In genomic region chr4:7103599-7104365, GRCh38 we compare ENCODE assay signal across 8 cellular contexts. TPM values are rescaled to one million over a fixed set of nuclear protein-coding genes. Genes with fewer than 3 reads are reported as not detected.
A peak's percentile ranks its signal among the peaks of the same experiment; 100 is the strongest.
DNase-seq lines count a peak whose midpoint lies in the region; ATAC-seq and TF ChIP-seq lines count a peak whose summit lies in the region.

No MANE protein-coding gene starts in this region.

- intact Hi-C loops in CD14-positive monocyte (cut with micrococcal nuclease), result loop anchor here in 1 of 2 donors (10.0 kb wide), 1 partner anchor 529 kb away; the partner anchor contains the start of gene MAN2B2
- intact Hi-C loops in lower lobe of right lung (cut with DNase I), result no loop called here

- no peaks in the 10 kb centered on the region for H3K36me3 Mint-ChIP-seq in CD14-positive monocyte
- H3K36me3 Mint-ChIP-seq in IgD-negative memory B cell, result no peaks in the 10 kb centered on the region

- TF ChIP-seq CTCF in CD14-positive monocyte (IDR thresholded peaks at IDR 0.05), result no peak
- TF ChIP-seq CTCF in cardiac fibroblast (IDR thresholded peaks at IDR 0.05; ENCODE audit: low read depth, low read length), result no peak
- TF ChIP-seq CTCF in lower lobe of right lung (IDR thresholded peaks at IDR 0.05), result no peak
- TF ChIP-seq CTCF in suprapubic skin (IDR thresholded peaks at IDR 0.05), result no peak

- H3K27me3 Mint-ChIP-seq in CD14-positive monocyte (ENCODE audit: low read depth in 3 of 3), result peaks cover 16 to 34% (median 31%) of the 10 kb centered on the region in 3 donors
- peaks cover 5% of the 10 kb centered on the region for H3K27me3 Mint-ChIP-seq in IgD-negative memory B cell

- no peak for TF ChIP-seq EP300 in suprapubic skin (IDR thresholded peaks at IDR 0.05)

- peak; percentile 62 for DNase-seq in CD14-positive monocyte (ENCODE audit: low spot score)
- no peak for DNase-seq in cardiac fibroblast (ENCODE audit: low read depth in 2 of 2)
- DNase-seq in lower lobe of right lung, result peak; percentile 78
- peak in 1 of 2 donors; percentile 86 for DNase-seq in suprapubic skin (ENCODE audit: low spot score in 2 of 2)
- no peak for DNase-seq in GM03348 (ENCODE audit: low spot score)
- DNase-seq in cerebellar cortex (ENCODE audit: low spot score), result no peak
- no peak for DNase-seq in activated effector memory CD4-positive, alpha-beta T cell treated with anti-CD3 and anti-CD28 coated beads, Interleukin-2, amount 50 U/mL, for 16 hours

- H3K4me1 Mint-ChIP-seq in CD14-positive monocyte (peaks cover 25% of the 10 kb centered on the region), IgD-negative memory B cell (peaks cover 7 to 11% (median 9%) of the 10 kb centered on the region in 3 donors)

- no peak for TF ChIP-seq POLR2A in suprapubic skin (IDR thresholded peaks at IDR 0.05)

- WGBS in suprapubic skin, result 40% methylated on average over 19 of the region's 22 CpGs

- peak; percentile 37 to 50 for ATAC-seq in lower lobe of right lung

- H3K27ac Mint-ChIP-seq in CD14-positive monocyte (peak overlapping the region; percentile 28 to 81 (median 58)), IgD-negative memory B cell (peak overlapping the region in 1 of 3 donors; percentile 55)

- peaks cover 0 to 3% (median 0%) of the 10 kb centered on the region in 7 donors for H3K9me3 Mint-ChIP-seq in CD14-positive monocyte
- H3K9me3 Mint-ChIP-seq in IgD-negative memory B cell, result no peaks in the 10 kb centered on the region

- H3K4me1 ChIP-seq in lower lobe of right lung (peaks cover 26% of the 10 kb centered on the region), suprapubic skin (peaks cover 20% of the 10 kb centered on the region)

- H3K4me3 Mint-ChIP-seq in CD14-positive monocyte, result peak overlapping the region; percentile 88 to 95
- H3K4me3 Mint-ChIP-seq in IgD-negative memory B cell, result peak overlapping the region; percentile 89 to 98 (median 93)

- H3K36me3 ChIP-seq in lower lobe of right lung, result no peaks in the 10 kb centered on the region
- no peaks in the 10 kb centered on the region for H3K36me3 ChIP-seq in suprapubic skin

- no peaks in the 10 kb centered on the region for H3K27me3 ChIP-seq in lower lobe of right lung (ENCODE audit: low read depth)
- no peaks in the 10 kb centered on the region for H3K27me3 ChIP-seq in suprapubic skin

- H3K9me3 ChIP-seq in lower lobe of right lung, result no peaks in the 10 kb centered on the region
- H3K9me3 ChIP-seq in suprapubic skin, result no peaks in the 10 kb centered on the region

- peak overlapping the region; percentile 13 to 56 for H3K4me3 ChIP-seq in cardiac fibroblast (replicated peaks in 1 of 2; ENCODE audit: low read depth in 2 of 2, low read length in 2 of 2)
- H3K4me3 ChIP-seq in lower lobe of right lung, result peak overlapping the region; percentile 70
- H3K4me3 ChIP-seq in suprapubic skin, result peak overlapping the region; percentile 74

- H3K27ac ChIP-seq in lower lobe of right lung (peak overlapping the region; percentile 84), suprapubic skin (peak overlapping the region; percentile 83)

RNA-seq across cellular contexts. Expression of gene GRPEL1, which starts 35.9 kb away (rescaled TPM):
- polyA plus RNA-seq in CD14-positive monocyte (10 to 100 TPM; 45.4 to 49.6 TPM), IgD-negative memory B cell (49.0 TPM)
- total RNA-seq in lower lobe of right lung (25.7 TPM), suprapubic skin (10 to 100 TPM; 18.2 to 32.4 (median 25.3) TPM)

Comparison
In these comparisons a context has a peak if more than half of its experiments do, and no peak if none do; other contexts are left out.
1. DNase-seq: peak in CD14-positive monocyte (single experiment) and lower lobe of right lung (single experiment); none in cardiac fibroblast (0 of 2), GM03348 (single experiment), cerebellar cortex (single experiment) and activated effector memory CD4-positive, alpha-beta T cell treated with anti-CD3 and anti-CD28 coated beads, Interleukin-2, amount 50 U/mL, for 16 hours (single experiment).
2. Peak in every context shown above with its lines, with median percentiles within 50 percentile points of each other: H3K4me3 ChIP-seq.